ENCODE assay signal across 19 cellular contexts in genomic region chr5:134151723-134152122, GRCh38. TPM values are rescaled to one million over a fixed set of nuclear protein-coding genes. Genes with fewer than 3 reads are reported as not detected.
A peak's percentile ranks its signal among the peaks of the same experiment; 100 is the strongest.
DNase-seq lines count a peak whose midpoint lies in the region; ATAC-seq, FAIRE-seq and TF ChIP-seq lines count a peak whose summit lies in the region.
"Had no signal": no experiment of that assay in that cellular context is flagged by ENCODE, and none has a peak within 500 bp of the region (broad histone marks: within the 10 kb centered on the region; RNA-seq: fewer than 3 reads in every experiment).

No MANE protein-coding gene starts in this region.

- H4K5ac ChIP-seq in mesendoderm (ENCODE audit: low read length): no peak overlapping the region

- H3K56ac ChIP-seq in mesendoderm (ENCODE audit: low read length): no peak overlapping the region

- no peaks in the 10 kb centered on the region for H3K9me3 Mint-ChIP-seq in activated CD8-positive, alpha-beta memory T cell treated with anti-CD3 and anti-CD28 coated beads, Interleukin-2, amount 10 ng/mL, durations not matched to agents 7 days and 5 days (ENCODE audit: low read depth)
- H3K9me3 Mint-ChIP-seq: H9 had no signal

- H3K79me1 ChIP-seq in mesendoderm (ENCODE audit: low read length): peaks cover 12% of the 10 kb centered on the region

- no peak overlapping the region for H3K18ac ChIP-seq in mesendoderm (ENCODE audit: low read length)

- peaks cover 49% of the 10 kb centered on the region for H3K36me3 Mint-ChIP-seq in activated CD8-positive, alpha-beta memory T cell treated with anti-CD3 and anti-CD28 coated beads, Interleukin-2, amount 10 ng/mL, durations not matched to agents 7 days and 5 days

- DNase-seq in activated CD8-positive, alpha-beta memory T cell treated with anti-CD3 and anti-CD28 coated beads, Interleukin-2, amount 10 ng/mL, durations not matched to agents 7 days and 5 days: no peak
- no peak for DNase-seq in activated CD8-positive, alpha-beta memory T cell treated with anti-CD3 and anti-CD28 coated beads, Interleukin-2, amount 50 U/mL, for 4 hours
- DNase-seq in GM12892 (ENCODE audit: insufficient read length) (no peak), amniotic epithelial cell (ENCODE audit: low read depth) (peak; percentile 71), mesendoderm (no peak), spleen (no peak), smooth muscle cell (lab: John Stamatoyannopoulos, UW; ENCODE audit: unreplicated experiment) (no peak)
- DNase-seq: activated CD4-positive, CD25-positive, alpha-beta regulatory T cell treated with anti-CD3 and anti-CD28 coated beads, Interleukin-2, amount 50 U/mL, for 72 hours; amygdala; C1 segment of cervical spinal cord; DMS153; effector CD4-positive, alpha-beta T cell; H9; NCI-H2107; NCI-H524; SK-N-SH; T1000 had no signal

- no peak overlapping the region for H2AK5ac ChIP-seq in mesendoderm (ENCODE audit: low read length)

- FAIRE-seq in GM12892 (lab: Jason Lieb, UNC): peak; percentile 44
- FAIRE-seq: A549 had no signal

- no peak overlapping the region for H2AFZ ChIP-seq in smooth muscle cell (ENCODE audit: low read depth)

- H3K4me1 Mint-ChIP-seq in activated CD8-positive, alpha-beta memory T cell treated with anti-CD3 and anti-CD28 coated beads, Interleukin-2, amount 10 ng/mL, durations not matched to agents 7 days and 5 days: peaks cover 12% of the 10 kb centered on the region
- H3K4me1 Mint-ChIP-seq: H9 had no signal

- peaks cover 98% of the 10 kb centered on the region for H4K20me1 ChIP-seq in smooth muscle cell (ENCODE audit: low read depth)

- H3K23ac ChIP-seq in mesendoderm (ENCODE audit: low read length): peak overlapping the region; percentile 4

- H3K27me3 ChIP-seq in mesendoderm (ENCODE audit: insufficient read depth, low read length, poor library complexity): no peaks in the 10 kb centered on the region
- H3K27me3 ChIP-seq in spleen (replicated peaks in 1 of 7): no peaks in the 10 kb centered on the region
- H3K27me3 ChIP-seq in smooth muscle cell (ENCODE audit: low read depth): no peaks in the 10 kb centered on the region

- peak overlapping the region; percentile 33 for H3K27ac Mint-ChIP-seq in activated CD8-positive, alpha-beta memory T cell treated with anti-CD3 and anti-CD28 coated beads, Interleukin-2, amount 10 ng/mL, durations not matched to agents 7 days and 5 days

- intact Hi-C loops in spleen (cut with DNase I; ENCODE audit: low total_unique reads): no loop called here

- ATAC-seq in activated CD8-positive, alpha-beta memory T cell treated with anti-CD3 and anti-CD28 coated beads, Interleukin-2, amount 10 ng/mL, durations not matched to agents 7 days and 5 days: no peak
- no peak for ATAC-seq in GM18519 (IDR thresholded peaks at IDR 0.05; ENCODE audit: low FRiP score, unreplicated experiment)
- ATAC-seq: A549 had no signal

- no peaks in the 10 kb centered on the region for H3K27me3 Mint-ChIP-seq in activated CD8-positive, alpha-beta memory T cell treated with anti-CD3 and anti-CD28 coated beads, Interleukin-2, amount 10 ng/mL, durations not matched to agents 7 days and 5 days

- no peaks in the 10 kb centered on the region for H3K4me1 ChIP-seq in mesendoderm (ENCODE audit: control insufficient read depth, low read depth, low read length)
- peaks cover 4 to 45% (median 29%) of the 10 kb centered on the region in 6 donors for H3K4me1 ChIP-seq in spleen
- H3K4me1 ChIP-seq in smooth muscle cell (ENCODE audit: low read depth): no peaks in the 10 kb centered on the region

- H3K9me3 ChIP-seq in spleen (no peaks in the 10 kb centered on the region), smooth muscle cell (replicated peaks; ENCODE audit: low read depth) (no peaks in the 10 kb centered on the region)
- H3K9me3 ChIP-seq: A549, SK-N-SH had no signal

- H3K4me2 ChIP-seq in mesendoderm (ENCODE audit: low read length) (no peak overlapping the region), smooth muscle cell (no peak overlapping the region)
- H3K4me2 ChIP-seq: A549, SK-N-SH had no signal

- WGBS in mesendoderm (ENCODE audit: extremely low coverage, insufficient coverage, low lambda C conversion rate): no CpG with 5 or more reads among the region's 3 CpGs
- 95 to 100% (median 96%) methylated on average over 3 of the region's 3 CpGs for WGBS in spleen, 5 donors
- WGBS in smooth muscle cell (ENCODE audit: low lambda C conversion rate): 98% methylated on average over 3 of the region's 3 CpGs

- H4K8ac ChIP-seq in mesendoderm (ENCODE audit: low read depth, low read length): no peak overlapping the region

- H3K36me3 ChIP-seq in mesendoderm (ENCODE audit: control insufficient read depth, insufficient read depth, low read length) (peaks cover 9% of the 10 kb centered on the region), spleen (peaks cover 0 to 100% (median 65%) of the 10 kb centered on the region in 6 donors), smooth muscle cell (ENCODE audit: low read depth) (peaks cover 15% of the 10 kb centered on the region)

- peaks cover 9% of the 10 kb centered on the region for H3F3A ChIP-seq in smooth muscle cell (ENCODE audit: low read depth)

- no peak overlapping the region for H3K4ac ChIP-seq in mesendoderm (ENCODE audit: low read depth, low read length)

- H3K4me3 Mint-ChIP-seq in activated CD8-positive, alpha-beta memory T cell treated with anti-CD3 and anti-CD28 coated beads, Interleukin-2, amount 10 ng/mL, durations not matched to agents 7 days and 5 days: no peak overlapping the region
- H3K4me3 Mint-ChIP-seq: H9 had no signal

- TF ChIP-seq CTCF in spleen (IDR thresholded peaks at IDR 0.05 in 8 of 11, conservative IDR thresholded peaks at IDR 0.05 in 3 of 11) (no peak), smooth muscle cell (IDR thresholded peaks at IDR 0.05; ENCODE audit: borderline replicate concordance, insufficient read depth, poor library complexity, severe bottlenecking) (no peak)

- no peak overlapping the region for H2BK5ac ChIP-seq in mesendoderm (ENCODE audit: low read length)

- H3K4me3 ChIP-seq in mesendoderm (ENCODE audit: low read length) (no peak overlapping the region), spleen (no peak overlapping the region), smooth muscle cell (no peak overlapping the region)
- H3K4me3 ChIP-seq: A549 had no signal

- no peak overlapping the region for H2BK15ac ChIP-seq in mesendoderm (replicated peaks; ENCODE audit: low read depth)

- CTCF ChIA-PET in activated CD8-positive, alpha-beta memory T cell treated with anti-CD3 and anti-CD28 coated beads, Interleukin-2, amount 10 ng/mL, durations not matched to agents 7 days and 5 days (lab: Charles Lee): interaction anchor here (1.5 to 24.2 kb wide), 3 partner anchors 13 to 138 kb away, joined by 3 to 430 read pairs (median 43); no protein-coding TSS in a partner anchor

- no peak overlapping the region for H3K27ac ChIP-seq in mesendoderm (ENCODE audit: low read depth, low read length)
- H3K27ac ChIP-seq in spleen: peak overlapping the region in 2 of 8 donors; percentile 51 to 75
- H3K27ac ChIP-seq in smooth muscle cell (ENCODE audit: low read depth): no peak overlapping the region
- H3K27ac ChIP-seq: A549 had no signal

- no peak for TF ChIP-seq POLR2A in GM12892 (IDR thresholded peaks at IDR 0.05; ENCODE audit: low read depth, low read length)
- TF ChIP-seq POLR2A in spleen (IDR thresholded peaks at IDR 0.05): no peak

- H3K79me2 ChIP-seq in mesendoderm (ENCODE audit: control insufficient read depth, insufficient read depth, low read length) (peaks cover 1% of the 10 kb centered on the region), smooth muscle cell (ENCODE audit: low read depth) (peaks cover 16% of the 10 kb centered on the region)

- H2BK120ac ChIP-seq in mesendoderm (ENCODE audit: low read depth, low read length): no peak overlapping the region

- H3K9ac ChIP-seq in mesendoderm (ENCODE audit: low read length) (no peak overlapping the region), smooth muscle cell (ENCODE audit: low read depth) (no peak overlapping the region)
- H3K9ac ChIP-seq: SK-N-SH had no signal

RNA-seq across cellular contexts. Expression of gene SKP1, which starts 25.0 kb away (rescaled TPM):
- total RNA-seq in activated CD8-positive, alpha-beta memory T cell treated with anti-CD3 and anti-CD28 coated beads, Interleukin-2, amount 10 ng/mL, durations not matched to agents 7 days and 5 days: 100 to 1,000 TPM; 172 to 189 TPM
- 557 TPM for polyA plus RNA-seq in GM12892 (2012; ENCODE audit: missing spikeins)
- 654 TPM for polyA plus RNA-seq in mesendoderm (2013, experiment 1 of 2)
- polyA plus RNA-seq in mesendoderm (2013, experiment 2 of 2): 649 TPM
- 100 to 1,000 TPM; 121 to 246 (median 193) TPM for total RNA-seq in spleen
- 100 to 1,000 TPM; 142 to 354 (median 228) TPM for polyA plus RNA-seq in spleen
- total RNA-seq in smooth muscle cell: 620 and 658 TPM in 2 replicates
- polyA plus RNA-seq in smooth muscle cell: 735 and 739 TPM in 2 replicates

RNA-seq across cellular contexts. Expression of gene TCF7, which starts 37.2 kb away (rescaled TPM):
- total RNA-seq in activated CD8-positive, alpha-beta memory T cell treated with anti-CD3 and anti-CD28 coated beads, Interleukin-2, amount 10 ng/mL, durations not matched to agents 7 days and 5 days: 1 to 10 TPM; 7.0 to 7.9 TPM
- 39.3 TPM for polyA plus RNA-seq in GM12892 (2012; ENCODE audit: missing spikeins)
- 24.2 TPM for polyA plus RNA-seq in mesendoderm (2013, experiment 1 of 2)
- 22.1 TPM for polyA plus RNA-seq in mesendoderm (2013, experiment 2 of 2)
- total RNA-seq in spleen (10 to 100 TPM; 29.0 to 88.3 (median 53.7) TPM), smooth muscle cell (1.8 and 3.2 TPM in 2 replicates)
- polyA plus RNA-seq in spleen (10 to 100 TPM; 13.7 to 24.3 (median 18.1) TPM), smooth muscle cell (3.4 and 10.8 TPM in 2 replicates)
